ENCODE assay signal across 1 cellular context in genomic region chr5:60886158-60886557, GRCh38.
A peak's percentile ranks its signal among the peaks of the same experiment; 100 is the strongest.
TF ChIP-seq lines count a peak whose summit lies in the region.

No MANE protein-coding gene starts in this region.

TF ChIP-seq in HepG2, 621 proteins besides CTCF, POLR2A, EP300 and RAD21 (continues in another document):
- TF ChIP-seq SALL1 (CRISPR knock-in tag; IDR thresholded peaks at IDR 0.05) = peak; percentile 59; the same call in 1 of the 2 replicates
- no peak for TF ChIP-seq DNMT3B (CRISPR knock-in tag; conservative IDR thresholded peaks at IDR 0.05)
- no peak for TF ChIP-seq ZNF335 (CRISPR knock-in tag; IDR thresholded peaks at IDR 0.05)
- TF ChIP-seq ZSCAN5A (CRISPR knock-in tag; IDR thresholded peaks at IDR 0.05; ENCODE audit: borderline replicate concordance) = no peak
- no peak for TF ChIP-seq ZNF10 (CRISPR knock-in tag; IDR thresholded peaks at IDR 0.05; ENCODE audit: borderline replicate concordance, low read depth)
- TF ChIP-seq ZNF282 (IDR thresholded peaks at IDR 0.05; ENCODE audit: partially characterized antibody) = no peak
- TF ChIP-seq ZSCAN30 (CRISPR knock-in tag; IDR thresholded peaks at IDR 0.05) = no peak
- TF ChIP-seq ZNF737 (CRISPR knock-in tag; IDR thresholded peaks at IDR 0.05; ENCODE audit: borderline replicate concordance) = no peak
- TF ChIP-seq ZNF460 (CRISPR knock-in tag; IDR thresholded peaks at IDR 0.05; ENCODE audit: borderline replicate concordance) = peak; percentile 33; the same call in 1 of the 2 replicates
- TF ChIP-seq SOX6 (IDR thresholded peaks at IDR 0.05) = no peak
- peak; percentile 72 for TF ChIP-seq SOX6 (CRISPR knock-in tag; IDR thresholded peaks at IDR 0.05)
- no peak for TF ChIP-seq ZNF274 (CRISPR knock-in tag; IDR thresholded peaks at IDR 0.05)
- no peak for TF ChIP-seq ADNP (CRISPR knock-in tag; IDR thresholded peaks at IDR 0.05)
- no peak for TF ChIP-seq ZNF160 (CRISPR knock-in tag; IDR thresholded peaks at IDR 0.05)
- no peak for TF ChIP-seq RCOR2 (CRISPR knock-in tag; IDR thresholded peaks at IDR 0.05)
- TF ChIP-seq SOX5 (CRISPR knock-in tag; IDR thresholded peaks at IDR 0.05; ENCODE audit: borderline replicate concordance) = peak; percentile 89
- TF ChIP-seq ETV6 (CRISPR knock-in tag; conservative IDR thresholded peaks at IDR 0.05) = no peak
- TF ChIP-seq MTF2 (CRISPR knock-in tag; IDR thresholded peaks at IDR 0.05; ENCODE audit: borderline replicate concordance) = no peak
- no peak for TF ChIP-seq TSC22D2 (CRISPR knock-in tag; IDR thresholded peaks at IDR 0.05; ENCODE audit: borderline replicate concordance)
- TF ChIP-seq MYC (CRISPR knock-in tag; IDR thresholded peaks at IDR 0.05; ENCODE audit: borderline replicate concordance) = no peak
- TF ChIP-seq HIVEP1 (CRISPR knock-in tag; IDR thresholded peaks at IDR 0.05) = no peak
- TF ChIP-seq SMAD3 (CRISPR knock-in tag; IDR thresholded peaks at IDR 0.05) = no peak
- TF ChIP-seq SP5 (CRISPR knock-in tag; IDR thresholded peaks at IDR 0.05; ENCODE audit: borderline replicate concordance, low read depth) = no peak
- no peak for TF ChIP-seq RBAK (CRISPR knock-in tag; IDR thresholded peaks at IDR 0.05)
- TF ChIP-seq ZNF451 (CRISPR knock-in tag; IDR thresholded peaks at IDR 0.05) = no peak
- TF ChIP-seq ZNF430 (CRISPR knock-in tag; IDR thresholded peaks at IDR 0.05) = no peak
- TF ChIP-seq ARID5B (CRISPR knock-in tag; IDR thresholded peaks at IDR 0.05) = peak; percentile 86
- peak; percentile 68; the same call in 1 of the 2 replicates for TF ChIP-seq THRA (CRISPR knock-in tag; IDR thresholded peaks at IDR 0.05; ENCODE audit: borderline replicate concordance)
- no peak for TF ChIP-seq ZFP37 (CRISPR knock-in tag; IDR thresholded peaks at IDR 0.05; ENCODE audit: borderline replicate concordance)
- no peak for TF ChIP-seq SSRP1 (CRISPR knock-in tag; IDR thresholded peaks at IDR 0.05)
- TF ChIP-seq ZNF333 (CRISPR knock-in tag; IDR thresholded peaks at IDR 0.05; ENCODE audit: borderline replicate concordance) = no peak
- no peak; a peak in 1 of 4 replicates for TF ChIP-seq NR2F1 (CRISPR knock-in tag; IDR thresholded peaks at IDR 0.05)
- 0 out of 2 replicates have a peak, but pooled peaks have one; percentile 32 for TF ChIP-seq ZNF503 (CRISPR knock-in tag; IDR thresholded peaks at IDR 0.05)
- no peak for TF ChIP-seq CBX2 (IDR thresholded peaks at IDR 0.05; ENCODE audit: low read depth, low read length)
- TF ChIP-seq CBX2 (CRISPR knock-in tag; IDR thresholded peaks at IDR 0.05; ENCODE audit: low read depth) = no peak
- TF ChIP-seq ZNF850 (CRISPR knock-in tag; conservative IDR thresholded peaks at IDR 0.05) = no peak
- no peak for TF ChIP-seq ZC3H13 (CRISPR knock-in tag; IDR thresholded peaks at IDR 0.05)
- no peak for TF ChIP-seq ZSCAN9 (CRISPR knock-in tag; IDR thresholded peaks at IDR 0.05; ENCODE audit: borderline replicate concordance)
- no peak for TF ChIP-seq ZNF543 (CRISPR knock-in tag; IDR thresholded peaks at IDR 0.05)
- TF ChIP-seq MLX (CRISPR knock-in tag; IDR thresholded peaks at IDR 0.05) = no peak
- TF ChIP-seq HNRNPLL (IDR thresholded peaks at IDR 0.05; ENCODE audit: low read depth, low read length, poor library complexity, severe bottlenecking) = no peak
- TF ChIP-seq MAZ (IDR thresholded peaks at IDR 0.05; ENCODE audit: borderline replicate concordance, low read depth, low read length) = no peak
- no peak for TF ChIP-seq MAZ (CRISPR knock-in tag; IDR thresholded peaks at IDR 0.05; ENCODE audit: low read depth)
- peak; percentile 79 for TF ChIP-seq GATAD2A (CRISPR knock-in tag; IDR thresholded peaks at IDR 0.05)
- TF ChIP-seq RBM22 (optimal IDR thresholded peaks at IDR 0.05; ENCODE audit: low read length) = no peak
- TF ChIP-seq GATAD1 (CRISPR knock-in tag; IDR thresholded peaks at IDR 0.05) = no peak
- TF ChIP-seq WIZ (CRISPR knock-in tag; IDR thresholded peaks at IDR 0.05) = no peak
- no peak for TF ChIP-seq AHR (CRISPR knock-in tag; IDR thresholded peaks at IDR 0.05)
- TF ChIP-seq NFE2 (CRISPR knock-in tag; IDR thresholded peaks at IDR 0.05) = no peak
- peak; percentile 60; the same call in 1 of the 2 replicates for TF ChIP-seq ZNF609 (CRISPR knock-in tag; IDR thresholded peaks at IDR 0.05; ENCODE audit: borderline replicate concordance)
- no peak for TF ChIP-seq ZNF766 (CRISPR knock-in tag; IDR thresholded peaks at IDR 0.05; ENCODE audit: borderline replicate concordance)
- TF ChIP-seq U2AF1 (optimal IDR thresholded peaks at IDR 0.05; ENCODE audit: low read depth, low read length) = no peak
- no peak for TF ChIP-seq NFRKB (IDR thresholded peaks at IDR 0.05)
- no peak for TF ChIP-seq ZNF816 (CRISPR knock-in tag; IDR thresholded peaks at IDR 0.05; ENCODE audit: borderline replicate concordance)
- no peak for TF ChIP-seq ZNF720 (CRISPR knock-in tag; IDR thresholded peaks at IDR 0.05)
- TF ChIP-seq ZNF337 (CRISPR knock-in tag; IDR thresholded peaks at IDR 0.05; ENCODE audit: borderline replicate concordance, low read depth) = no peak
- no peak for TF ChIP-seq KDM6A (CRISPR knock-in tag; IDR thresholded peaks at IDR 0.05; ENCODE audit: low read depth)
- no peak for TF ChIP-seq CREBL2 (CRISPR knock-in tag; IDR thresholded peaks at IDR 0.05; ENCODE audit: borderline replicate concordance)
